In the genomic region with DNA sequence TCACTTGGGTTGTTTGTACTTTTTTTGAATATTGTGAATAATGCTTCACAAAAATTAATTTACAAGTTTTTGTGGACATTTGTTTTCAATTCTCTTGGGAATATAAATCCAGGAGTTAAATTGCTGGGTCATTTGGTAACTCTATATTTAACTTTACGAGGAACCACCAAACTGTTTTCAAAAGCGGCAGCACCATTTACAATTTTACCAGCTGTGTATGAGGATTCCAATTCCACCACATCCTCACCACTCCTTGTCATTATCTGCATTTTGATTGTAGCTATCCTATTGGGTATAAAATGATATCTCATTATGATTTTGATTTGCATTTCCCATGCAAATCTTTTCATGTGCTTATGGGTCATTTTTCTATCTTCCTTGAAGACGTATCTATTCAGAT, we compare ENCODE assay signal across 25 cellular contexts.
"Had no signal": no experiment of that assay in that cellular context is flagged by ENCODE, and none has a peak within 500 bp of the region (broad histone marks: within the 10 kb centered on the region; RNA-seq: fewer than 3 reads in every experiment).

No MANE protein-coding gene starts in this region.

- H3K9me3 ChIP-seq: esophagus squamous epithelium, gastrocnemius medialis, left lung, lower lobe of right lung, mucosa of descending colon had no signal

- H3K4me3 Mint-ChIP-seq: endodermal cell, mesothelial cell of epicardium had no signal

- H3K27ac Mint-ChIP-seq: endodermal cell, mesothelial cell of epicardium, naive B cell had no signal

- DNase-seq: dermis blood vessel endothelial cell; dorsolateral prefrontal cortex; effector CD4-positive, alpha-beta T cell; effector memory CD4-positive, alpha-beta T cell; endodermal cell; erythroblast; esophagus squamous epithelium; foreskin fibroblast; foreskin melanocyte; gastrocnemius medialis; glutamatergic neuron; head of caudate nucleus; heart right ventricle; hippocampal formation; left cardiac atrium; left lung; left ventricle myocardium superior; lower lobe of right lung; mesenchymal stem cell; mucosa of descending colon; naive B cell had no signal

- H3K27ac ChIP-seq: coronary artery, dorsolateral prefrontal cortex, epithelial cell of prostate, esophagus squamous epithelium, gastrocnemius medialis, heart right ventricle, left lung, lower lobe of right lung had no signal

- H3K27me3 ChIP-seq: dorsolateral prefrontal cortex, esophagus squamous epithelium, gastrocnemius medialis, heart right ventricle, left lung had no signal

- ATAC-seq: esophagus mucosa, gastrocnemius medialis, heart right ventricle, left cardiac atrium, left lung, left ventricle myocardium superior, lower lobe of right lung, mucosa of descending colon had no signal

- H3K36me3 ChIP-seq: gastrocnemius medialis, lower lobe of right lung had no signal

- H3K4me3 ChIP-seq: coronary artery, dorsolateral prefrontal cortex, esophagus squamous epithelium, gastrocnemius medialis, heart right ventricle, left lung, lower lobe of right lung, mucosa of descending colon had no signal

- H3K27me3 Mint-ChIP-seq: naive B cell had no signal
